21 cellular contexts compared by ENCODE assay signal in the genomic region with DNA sequence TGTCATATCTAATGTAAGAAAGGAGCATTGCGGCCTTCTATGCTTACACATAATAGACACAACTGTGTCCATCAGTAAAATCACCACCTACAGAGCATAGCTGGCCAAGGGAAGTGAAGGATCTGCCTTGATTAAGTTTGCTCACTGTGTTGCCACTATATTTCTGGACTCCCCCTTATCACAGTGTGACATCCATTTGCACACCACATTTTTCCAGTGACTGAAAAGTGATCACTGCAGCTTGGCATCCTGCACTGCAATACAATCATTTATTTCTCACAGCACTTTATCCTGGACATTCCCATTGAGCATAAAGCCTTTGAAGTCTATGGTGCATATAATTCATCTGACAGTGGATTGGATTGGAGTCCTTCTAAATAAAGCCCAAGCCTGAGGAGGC.
A peak's percentile ranks its signal among the peaks of the same experiment; 100 is the strongest.
DNase-seq lines count a peak whose midpoint lies in the region; ATAC-seq and TF ChIP-seq lines count a peak whose summit lies in the region.
"Had no signal": no experiment of that assay in that cellular context is flagged by ENCODE, and none has a peak within 500 bp of the region (broad histone marks: within the 10 kb centered on the region; RNA-seq: fewer than 3 reads in every experiment).

No MANE protein-coding gene starts in this region.

- H3F3A ChIP-seq in neural cell (ENCODE audit: insufficient read depth, low read length, poor library complexity, severe bottlenecking): no peaks in the 10 kb centered on the region

- no peaks in the 10 kb centered on the region for H3K79me2 ChIP-seq in hepatocyte
- no peaks in the 10 kb centered on the region for H3K79me2 ChIP-seq in neural cell (replicated peaks; ENCODE audit: insufficient read depth, low read length)

- no peak overlapping the region for H2AFZ ChIP-seq in hepatocyte
- no peak overlapping the region for H2AFZ ChIP-seq in neural cell (ENCODE audit: low read depth, low read length)

- WGBS in hepatocyte (ENCODE audit: low lambda C conversion rate, missing lambda C conversion rate): 93% methylated on average over 1 of the region's 1 CpG

- ATAC-seq in Right ventricle myocardium superior (ENCODE audit: poor library complexity): no peak
- ATAC-seq: A549; CD8-positive, alpha-beta T cell; GM12878 had no signal

- no peak overlapping the region for H3K4me2 ChIP-seq in hepatocyte
- H3K4me2 ChIP-seq in neural cell (ENCODE audit: low read length): no peak overlapping the region
- H3K4me2 ChIP-seq: A549; BLaER1 treated with 17β-estradiol and CSF1 and Interleukin-3, amounts not matched to agents 10 nM and 100 nM had no signal

- TF ChIP-seq RAD21 in neural cell (conservative IDR thresholded peaks at IDR 0.05): peak; percentile 12

- H3K4me1 ChIP-seq in cardiac muscle cell (ENCODE audit: low read depth): peaks cover 28% of the 10 kb centered on the region
- peaks cover 14% of the 10 kb centered on the region for H3K4me1 ChIP-seq in hepatocyte (ENCODE audit: insufficient read depth)
- H3K4me1 ChIP-seq: A549; BLaER1 treated with 17β-estradiol and CSF1 and Interleukin-3, amounts not matched to agents 10 nM and 100 nM had no signal

- H3K9me3 ChIP-seq in cardiac muscle cell (ENCODE audit: low read depth): no peaks in the 10 kb centered on the region
- no peaks in the 10 kb centered on the region for H3K9me3 ChIP-seq in hepatocyte (ENCODE audit: low read depth)
- no peaks in the 10 kb centered on the region for H3K9me3 ChIP-seq in neural cell (ENCODE audit: low read length)
- H3K9me3 ChIP-seq: A549 had no signal

- H3K36me3 ChIP-seq in cardiac muscle cell (no peaks in the 10 kb centered on the region), hepatocyte (replicated peaks; ENCODE audit: insufficient read depth, low read depth) (no peaks in the 10 kb centered on the region), neural cell (ENCODE audit: insufficient read depth, low read length) (no peaks in the 10 kb centered on the region)
- H3K36me3 ChIP-seq: BLaER1 treated with 17β-estradiol and CSF1 and Interleukin-3, amounts not matched to agents 10 nM and 100 nM had no signal

- intact Hi-C loops in Right ventricle myocardium superior (cut with DNase I): no loop called here

- DNase-seq in cardiac muscle cell (ENCODE audit: low read depth in 1 of 2, low spot score in 1 of 2): no peak
- DNase-seq in Right ventricle myocardium superior: no peak
- no peak for DNase-seq in hepatocyte (ENCODE audit: low spot score)
- no peak for DNase-seq in epidermal melanocyte (ENCODE audit: insufficient read length, low spot score)
- DNase-seq in NCI-H2227 treated with DMSO at 0.1 percent for 48 hours (lab: John Stamatoyannopoulos, UW): no peak
- DNase-seq: AML-193; CD4-positive, alpha-beta T cell; CD8-positive, alpha-beta T cell; DMS 273 treated with DMSO at 0.1 percent for 48 hours; DMS153; DMS53; DMS79; DND-41; EL; GDM1 had no signal

- H4K20me1 ChIP-seq in hepatocyte (ENCODE audit: insufficient read depth, poor library complexity, severe bottlenecking) (no peaks in the 10 kb centered on the region), neural cell (ENCODE audit: insufficient read depth) (no peaks in the 10 kb centered on the region)
- H4K20me1 ChIP-seq: BLaER1 treated with 17β-estradiol and CSF1 and Interleukin-3, amounts not matched to agents 10 nM and 100 nM had no signal

- H3K4me3 ChIP-seq in cardiac muscle cell: no peak overlapping the region
- H3K4me3 ChIP-seq in hepatocyte: no peak overlapping the region
- H3K4me3 ChIP-seq in neural cell (ENCODE audit: low read length): no peak overlapping the region
- H3K4me3 ChIP-seq: A549; BLaER1 treated with 17β-estradiol and CSF1 and Interleukin-3, amounts not matched to agents 10 nM and 100 nM; GM12878 had no signal

- TF ChIP-seq CTCF in cardiac muscle cell (IDR thresholded peaks at IDR 0.05; ENCODE audit: low read depth, low read length) (no peak), hepatocyte (IDR thresholded peaks at IDR 0.05; ENCODE audit: poor library complexity) (no peak), neural cell (IDR thresholded peaks at IDR 0.05; ENCODE audit: poor library complexity, severe bottlenecking) (no peak)

- no peaks in the 10 kb centered on the region for H3K27me3 ChIP-seq in cardiac muscle cell
- H3K27me3 ChIP-seq in hepatocyte: no peaks in the 10 kb centered on the region
- H3K27me3 ChIP-seq in neural cell (ENCODE audit: insufficient read depth, low read depth, low read length): no peaks in the 10 kb centered on the region
- H3K27me3 ChIP-seq: BLaER1 treated with 17β-estradiol and CSF1 and Interleukin-3, amounts not matched to agents 10 nM and 100 nM had no signal

- H3K9ac ChIP-seq in neural cell (ENCODE audit: low read length): no peak overlapping the region
- H3K9ac ChIP-seq: BLaER1 treated with 17β-estradiol and CSF1 and Interleukin-3, amounts not matched to agents 10 nM and 100 nM had no signal

- no peaks in the 10 kb centered on the region for H3K9me2 ChIP-seq in hepatocyte (replicated peaks; ENCODE audit: insufficient read depth)
- no peaks in the 10 kb centered on the region for H3K9me2 ChIP-seq in neural cell (ENCODE audit: insufficient read depth, low read length)

- TF ChIP-seq EP300 in neural cell (conservative IDR thresholded peaks at IDR 0.05; ENCODE audit: poor library complexity, severe bottlenecking): peak; percentile 23

- H3K27ac ChIP-seq in cardiac muscle cell (peak overlapping the region; percentile 92), hepatocyte (peak overlapping the region; percentile 64), neural cell (ENCODE audit: low read length) (no peak overlapping the region)
- H3K27ac ChIP-seq: 22Rv1; A549; BLaER1 treated with 17β-estradiol and CSF1 and Interleukin-3, amounts not matched to agents 10 nM and 100 nM; C4-2B had no signal

TF ChIP-seq in neural cell, 6 proteins besides CTCF, POLR2A, EP300 and RAD21:
- no peak for TF ChIP-seq EZH2 (IDR thresholded peaks at IDR 0.05; ENCODE audit: borderline replicate concordance, insufficient read depth, low read length, poor library complexity, severe bottlenecking)
- TF ChIP-seq SMC3 (conservative IDR thresholded peaks at IDR 0.05; ENCODE audit: poor library complexity): no peak
- TF ChIP-seq TAF1 (IDR thresholded peaks at IDR 0.05; ENCODE audit: low read depth): no peak
- TF ChIP-seq MXI1 (conservative IDR thresholded peaks at IDR 0.05; ENCODE audit: poor library complexity, severe bottlenecking): no peak
- TF ChIP-seq POLR2AphosphoS5 (IDR thresholded peaks at IDR 0.05): peak; percentile 77
- TF ChIP-seq, protein P1, sequence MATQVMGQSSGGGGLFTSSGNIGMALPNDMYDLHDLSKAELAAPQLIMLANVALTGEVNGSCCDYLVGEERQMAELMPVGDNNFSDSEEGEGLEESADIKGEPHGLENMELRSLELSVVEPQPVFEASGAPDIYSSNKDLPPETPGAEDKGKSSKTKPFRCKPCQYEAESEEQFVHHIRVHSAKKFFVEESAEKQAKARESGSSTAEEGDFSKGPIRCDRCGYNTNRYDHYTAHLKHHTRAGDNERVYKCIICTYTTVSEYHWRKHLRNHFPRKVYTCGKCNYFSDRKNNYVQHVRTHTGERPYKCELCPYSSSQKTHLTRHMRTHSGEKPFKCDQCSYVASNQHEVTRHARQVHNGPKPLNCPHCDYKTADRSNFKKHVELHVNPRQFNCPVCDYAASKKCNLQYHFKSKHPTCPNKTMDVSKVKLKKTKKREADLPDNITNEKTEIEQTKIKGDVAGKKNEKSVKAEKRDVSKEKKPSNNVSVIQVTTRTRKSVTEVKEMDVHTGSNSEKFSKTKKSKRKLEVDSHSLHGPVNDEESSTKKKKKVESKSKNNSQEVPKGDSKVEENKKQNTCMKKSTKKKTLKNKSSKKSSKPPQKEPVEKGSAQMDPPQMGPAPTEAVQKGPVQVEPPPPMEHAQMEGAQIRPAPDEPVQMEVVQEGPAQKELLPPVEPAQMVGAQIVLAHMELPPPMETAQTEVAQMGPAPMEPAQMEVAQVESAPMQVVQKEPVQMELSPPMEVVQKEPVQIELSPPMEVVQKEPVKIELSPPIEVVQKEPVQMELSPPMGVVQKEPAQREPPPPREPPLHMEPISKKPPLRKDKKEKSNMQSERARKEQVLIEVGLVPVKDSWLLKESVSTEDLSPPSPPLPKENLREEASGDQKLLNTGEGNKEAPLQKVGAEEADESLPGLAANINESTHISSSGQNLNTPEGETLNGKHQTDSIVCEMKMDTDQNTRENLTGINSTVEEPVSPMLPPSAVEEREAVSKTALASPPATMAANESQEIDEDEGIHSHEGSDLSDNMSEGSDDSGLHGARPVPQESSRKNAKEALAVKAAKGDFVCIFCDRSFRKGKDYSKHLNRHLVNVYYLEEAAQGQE (IDR thresholded peaks at IDR 0.05; ENCODE audit: borderline replicate concordance): peak; percentile 55
